10 cellular contexts compared by ENCODE assay signal in the genomic region with DNA sequence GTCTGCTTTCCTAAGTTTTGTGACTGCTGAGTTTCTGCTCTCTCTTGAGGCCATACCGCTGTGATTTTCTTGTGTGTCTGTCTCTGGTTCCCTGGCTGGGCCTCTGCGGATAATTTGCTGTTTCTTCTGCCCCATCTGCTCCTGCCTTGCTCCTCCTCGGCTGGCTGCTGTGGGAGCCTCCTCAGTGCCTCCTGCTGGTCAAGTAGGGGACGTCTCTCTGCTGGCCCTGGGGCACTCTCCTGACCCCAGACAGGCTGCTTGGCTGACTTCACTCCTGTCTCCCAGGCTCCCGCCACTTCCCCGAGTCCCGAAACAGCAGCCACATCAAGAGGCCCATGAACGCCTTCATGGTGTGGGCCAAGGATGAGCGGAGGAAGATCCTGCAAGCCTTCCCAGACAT. TPM values are rescaled to one million over a fixed set of nuclear protein-coding genes. Genes with fewer than 3 reads are reported as not detected.
DNase-seq lines count a peak whose midpoint lies in the region; ATAC-seq and TF ChIP-seq lines count a peak whose summit lies in the region.
"Had no signal": no experiment of that assay in that cellular context is flagged by ENCODE, and none has a peak within 500 bp of the region (broad histone marks: within the 10 kb centered on the region; RNA-seq: fewer than 3 reads in every experiment).

No MANE protein-coding gene starts in this region.

- intact Hi-C loops in ovary (cut with DNase I) = loop anchor here in 1 of 4 donors (10.0 kb wide), 1 partner anchor 49 kb away; a partner anchor contains a TSS

- H3K79me1 ChIP-seq in neuronal stem cell (ENCODE audit: low read depth, low read length) = peaks cover 3% of the 10 kb centered on the region

- no peak overlapping the region for H3K14ac ChIP-seq in neuronal stem cell (ENCODE audit: low read length)

- no peak overlapping the region for H3K4me2 ChIP-seq in neuronal stem cell (ENCODE audit: insufficient read depth, low read length, poor library complexity, severe bottlenecking)

- no peak overlapping the region for H3K4ac ChIP-seq in neuronal stem cell (ENCODE audit: low read length)

- no peak overlapping the region for H4K91ac ChIP-seq in neuronal stem cell (ENCODE audit: low read depth, low read length, poor library complexity)

- H2BK5ac ChIP-seq in neuronal stem cell (ENCODE audit: low read length) = no peak overlapping the region

- TF ChIP-seq CTCF in GM06990 (IDR thresholded peaks at IDR 0.05; ENCODE audit: insufficient read depth, low read length, poor library complexity, severe bottlenecking) (peak; percentile 41), NB4 (IDR thresholded peaks at IDR 0.05; ENCODE audit: low read depth, low read length) (peak; percentile 35), ovary (IDR thresholded peaks at IDR 0.05) (no peak)

- H3K18ac ChIP-seq in neuronal stem cell (ENCODE audit: low read length) = no peak overlapping the region

- H3K27me3 ChIP-seq in GM06990 (replicated peaks; ENCODE audit: control insufficient read depth, insufficient read depth, low read length) (peaks cover 1% of the 10 kb centered on the region; the same call in 1 of the 2 replicates), neuronal stem cell (ENCODE audit: control insufficient read depth in 3 of 3, insufficient read depth in 3 of 3, low read depth in 1 of 3, low read length in 3 of 3) (no peaks in the 10 kb centered on the region), ovary (no peaks in the 10 kb centered on the region)

- H4K8ac ChIP-seq in neuronal stem cell (ENCODE audit: low read depth, low read length) = no peak overlapping the region

- no peak overlapping the region for H2BK120ac ChIP-seq in neuronal stem cell (ENCODE audit: low read depth, low read length)

- no CpG with 5 or more reads among the region's 9 CpGs for WGBS in neuronal stem cell (ENCODE audit: extremely low coverage in 2 of 2, insufficient read length in 2 of 2, insufficient replicate concordance in 1 of 2), 2 donors
- WGBS in ovary, 3 donors = 70 to 77% (median 76%) methylated on average over 9 of the region's 9 CpGs

- peak overlapping the region; percentile 34 for H2AK5ac ChIP-seq in neuronal stem cell (ENCODE audit: low read depth, low read length)

- H2BK12ac ChIP-seq in neuronal stem cell (ENCODE audit: low read length) = no peak overlapping the region

- no peak overlapping the region for H3K9ac ChIP-seq in neuronal stem cell (ENCODE audit: low read depth, low read length, poor library complexity)

- H3K23ac ChIP-seq in neuronal stem cell (ENCODE audit: low read depth, low read length, poor library complexity) = peak overlapping the region; percentile 36

- H3K36me3 ChIP-seq in GM06990 (ENCODE audit: control insufficient read depth, insufficient read depth, low read length) (no peaks in the 10 kb centered on the region), neuronal stem cell (replicated peaks in 1 of 2; ENCODE audit: control insufficient read depth in 2 of 2, insufficient read depth in 2 of 2, low read length in 2 of 2) (peaks cover 37 to 93% of the 10 kb centered on the region in 2 donors), ovary (no peaks in the 10 kb centered on the region)

- peaks cover 4 to 10% of the 10 kb centered on the region in 2 donors for H3K4me1 ChIP-seq in neuronal stem cell (ENCODE audit: control insufficient read depth in 2 of 2, insufficient read depth in 1 of 2, low read depth in 1 of 2, low read length in 2 of 2)
- no peaks in the 10 kb centered on the region for H3K4me1 ChIP-seq in ovary (ENCODE audit: insufficient read depth)

- no peak overlapping the region for H3K27ac ChIP-seq in neuronal stem cell (replicated peaks; ENCODE audit: low read length)
- H3K27ac ChIP-seq in ovary = no peak overlapping the region

- H3K9me3 ChIP-seq in neuronal stem cell (replicated peaks in 1 of 2; ENCODE audit: control insufficient read depth in 2 of 2, insufficient read depth in 1 of 2, low read depth in 1 of 2, low read length in 2 of 2) (no peaks in the 10 kb centered on the region), ovary (no peaks in the 10 kb centered on the region)

- no peak for DNase-seq in GM06990 (ENCODE audit: extremely low read depth, insufficient read length)
- peak; percentile 29 for DNase-seq in NB4 (ENCODE audit: low read depth)
- peak; percentile 69 for DNase-seq in ecto neural progenitor cell (ENCODE audit: low spot score)
- DNase-seq in neuronal stem cell (ENCODE audit: low spot score) = no peak
- DNase-seq in EL = no peak
- DNase-seq in NCI-H2107 (lab: John Stamatoyannopoulos, UW) = no peak
- no peak for DNase-seq in ovary
- DNase-seq: NCI-H1417 treated with DMSO at 0.1 percent for 48 hours had no signal

- no peak for ATAC-seq in HG03571 (IDR thresholded peaks at IDR 0.05; ENCODE audit: unreplicated experiment)

- no peak for TF ChIP-seq POLR2A in NB4 (IDR thresholded peaks at IDR 0.05; ENCODE audit: extremely low read depth, insufficient read length)
- no peak for TF ChIP-seq POLR2A in ovary (IDR thresholded peaks at IDR 0.05)

- H3K4me3 ChIP-seq in GM06990 (replicated peaks; ENCODE audit: low read depth, low read length) = no peak overlapping the region
- H3K4me3 ChIP-seq in NB4 (ENCODE audit: low read depth, low read length) = no peak overlapping the region
- H3K4me3 ChIP-seq in neuronal stem cell (ENCODE audit: low read length in 2 of 2) = no peak overlapping the region
- no peak overlapping the region for H3K4me3 ChIP-seq in ovary

- TF ChIP-seq EP300 in ovary (IDR thresholded peaks at IDR 0.05) = no peak

- no peak overlapping the region for H2BK15ac ChIP-seq in neuronal stem cell (ENCODE audit: low read length)

- H2AFZ ChIP-seq in neuronal stem cell (ENCODE audit: low read length) = no peak overlapping the region

RNA-seq across cellular contexts. Expression of a gene that starts 28.5 kb away (rescaled TPM):
- polyA plus RNA-seq in neuronal stem cell (2013, experiment 1 of 2) = 8.8 TPM
- polyA plus RNA-seq in neuronal stem cell (2013, experiment 2 of 2) = 8.4 TPM
- total RNA-seq in ovary = 10 to 100 TPM; 16.3 to 60.9 (median 46.0) TPM
- 10 to 100 TPM; 22.3 to 38.3 TPM for polyA plus RNA-seq in ovary

RNA-seq across cellular contexts. Expression of a gene that starts 42.8 kb away (rescaled TPM):
- not detected for polyA plus RNA-seq in neuronal stem cell (2013, experiment 1 of 2)
- not detected for polyA plus RNA-seq in neuronal stem cell (2013, experiment 2 of 2)
- 10 to 100 TPM in 3 of 7 donors, 1 to 10 TPM in 4; 1.0 to 71.6 (median 3.9) TPM for total RNA-seq in ovary
- 1 to 10 TPM; 2.9 to 3.6 TPM for polyA plus RNA-seq in ovary
- total RNA-seq: T-helper 2 cell treated with Interferon-gamma antibody and Interleukin-4, amounts not matched to agents 100 ng/mL and 5 ng/mL, for 36 hours had no signal

RNA-seq across cellular contexts. Expression of a gene that starts 50.5 kb away (rescaled TPM):
- 16.2 TPM for polyA plus RNA-seq in neuronal stem cell (2013, experiment 1 of 2)
- polyA plus RNA-seq in neuronal stem cell (2013, experiment 2 of 2) = 16.8 TPM
- total RNA-seq in ovary = 10 to 100 TPM; 12.0 to 43.0 (median 27.2) TPM
- 10 to 100 TPM; 16.4 to 20.8 TPM for polyA plus RNA-seq in ovary

Comparison
In these comparisons a context has a peak if more than half of its experiments do, and no peak if none do; other contexts are left out.
1. DNase-seq: peak in NB4 (single experiment) and ecto neural progenitor cell (single experiment); none in GM06990 (single experiment), neuronal stem cell (single experiment), EL (single experiment), NCI-H2107 (single experiment) and ovary (0 of 5).
2. CTCF ChIP-seq: peak in GM06990 (single experiment) and NB4 (single experiment); none in ovary (0 of 3).